ENCODE assay signal across 2 cellular contexts in genomic region chr11:118532852-118533768, GRCh38.
TF ChIP-seq lines count a peak whose summit lies in the region.

No MANE protein-coding gene starts in this region.

TF ChIP-seq in GM23338, 12 proteins besides CTCF, POLR2A, EP300 and RAD21:
- TF ChIP-seq REST (IDR thresholded peaks at IDR 0.05; ENCODE audit: unreplicated experiment) (no peak), NANOG (IDR thresholded peaks at IDR 0.05; ENCODE audit: borderline replicate concordance) (no peak), ETS1 (IDR thresholded peaks at IDR 0.05) (no peak), ZNF114 (CRISPR knock-in tag; IDR thresholded peaks at IDR 0.05) (no peak), ZNF462 (CRISPR knock-in tag; IDR thresholded peaks at IDR 0.05) (no peak)

TF ChIP-seq in WTC11, 78 proteins besides CTCF, POLR2A, EP300 and RAD21 (continued from another document):
- no peak for TF ChIP-seq E2F5 (CRISPR knock-in tag; IDR thresholded peaks at IDR 0.05)
- TF ChIP-seq SOX15 (CRISPR knock-in tag; IDR thresholded peaks at IDR 0.05), result no peak
- no peak for TF ChIP-seq ZNF121 (CRISPR knock-in tag; IDR thresholded peaks at IDR 0.05)
- no peak for TF ChIP-seq USF2 (CRISPR knock-in tag; IDR thresholded peaks at IDR 0.05)
- no peak for TF ChIP-seq MAX (CRISPR knock-in tag; IDR thresholded peaks at IDR 0.05)
- no peak for TF ChIP-seq ATF2 (CRISPR knock-in tag; IDR thresholded peaks at IDR 0.05; ENCODE audit: borderline replicate concordance, low read depth)
- no peak for TF ChIP-seq TCF7 (CRISPR knock-in tag; IDR thresholded peaks at IDR 0.05; ENCODE audit: low read depth)
- TF ChIP-seq CREM (CRISPR knock-in tag; IDR thresholded peaks at IDR 0.05), result no peak
- TF ChIP-seq ZNF396 (CRISPR knock-in tag; IDR thresholded peaks at IDR 0.05; ENCODE audit: borderline replicate concordance), result no peak
- TF ChIP-seq JUN (CRISPR knock-in tag; IDR thresholded peaks at IDR 0.05), result no peak
- no peak for TF ChIP-seq HMGXB4 (CRISPR knock-in tag; IDR thresholded peaks at IDR 0.05)
- TF ChIP-seq TP53 (CRISPR knock-in tag; IDR thresholded peaks at IDR 0.05), result no peak
- no peak for TF ChIP-seq OVOL2 (CRISPR knock-in tag; IDR thresholded peaks at IDR 0.05; ENCODE audit: borderline replicate concordance)
- TF ChIP-seq ATF1 (CRISPR knock-in tag; IDR thresholded peaks at IDR 0.05), result no peak
- no peak for TF ChIP-seq FOXP4 (CRISPR knock-in tag; IDR thresholded peaks at IDR 0.05)
- TF ChIP-seq JAZF1 (CRISPR knock-in tag; IDR thresholded peaks at IDR 0.05), result no peak
- no peak for TF ChIP-seq ELF4 (CRISPR knock-in tag; IDR thresholded peaks at IDR 0.05; ENCODE audit: low read depth)
